In the genomic region with DNA sequence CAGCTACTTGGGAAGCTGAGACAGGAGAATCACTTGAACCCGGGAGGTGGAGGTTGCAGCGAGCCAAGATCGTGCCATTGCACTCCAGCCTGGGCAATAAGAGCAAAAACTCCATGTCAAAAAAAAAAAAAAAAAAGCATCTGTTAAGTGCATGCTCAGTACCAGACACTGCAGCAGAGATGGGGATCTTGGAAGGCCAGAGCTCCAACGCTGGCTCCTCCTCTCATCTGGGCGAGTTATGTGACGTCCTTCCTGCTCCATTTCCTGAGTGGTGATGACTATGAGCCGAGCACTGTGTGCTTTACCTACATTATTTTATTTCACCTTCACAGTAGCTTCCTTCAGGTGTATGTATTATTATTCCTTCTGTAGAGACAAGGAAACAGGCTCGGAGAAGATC, we compare ENCODE assay signal across 19 cellular contexts. TPM values are rescaled to one million over a fixed set of nuclear protein-coding genes. Genes with fewer than 3 reads are reported as not detected.
DNase-seq lines count a peak whose midpoint lies in the region; ATAC-seq, FAIRE-seq and TF ChIP-seq lines count a peak whose summit lies in the region.
"Had no signal": no experiment of that assay in that cellular context is flagged by ENCODE, and none has a peak within 500 bp of the region (broad histone marks: within the 10 kb centered on the region; RNA-seq: fewer than 3 reads in every experiment).

No MANE protein-coding gene starts in this region.

- no peak overlapping the region for H3K27ac ChIP-seq in breast epithelium
- no peak overlapping the region for H3K27ac ChIP-seq in K562 (ENCODE audit: extremely low read depth, low read depth, low read length)
- H3K27ac ChIP-seq in osteoblast (ENCODE audit: low read depth, low read length) = no peak overlapping the region
- H3K27ac ChIP-seq in CD8-positive, alpha-beta memory T cell (ENCODE audit: low read depth, low read length) = no peak overlapping the region
- H3K27ac ChIP-seq: KMS-11 had no signal

- no peak for TF ChIP-seq RAD21 in K562 (CRISPR knock-in tag; conservative IDR thresholded peaks at IDR 0.05 in 1 of 2, IDR thresholded peaks at IDR 0.05 in 1 of 2)

- no peak for TF ChIP-seq EP300 in K562 (IDR thresholded peaks at IDR 0.05; ENCODE audit: low read length)

- no peak for TF ChIP-seq POLR2A in breast epithelium (IDR thresholded peaks at IDR 0.05)
- TF ChIP-seq POLR2A in K562 (conservative IDR thresholded peaks at IDR 0.05) = no peak
- no peak for TF ChIP-seq POLR2A in GM12891 (IDR thresholded peaks at IDR 0.05; ENCODE audit: low read depth, low read length)

- no peaks in the 10 kb centered on the region for H3K9me3 Mint-ChIP-seq in MCF 10A (ENCODE audit: unreplicated experiment)
- no peaks in the 10 kb centered on the region for H3K9me3 Mint-ChIP-seq in CD8-positive, alpha-beta memory T cell
- H3K9me3 Mint-ChIP-seq: CD4-positive, alpha-beta memory T cell; IgD-negative memory B cell had no signal

- 82% methylated on average over 8 of the region's 8 CpGs for WGBS in K562 (ENCODE audit: insufficient coverage, low coverage, missing lambda C conversion rate)

- FAIRE-seq in HTR-8/SVneo (lab: Jason Lieb, UNC) (peak; percentile 72), K562 (lab: Jason Lieb, UNC) (peak; percentile 35), GM12891 (lab: Jason Lieb, UNC) (no peak)
- FAIRE-seq: GM18507 had no signal

- peaks cover 7% of the 10 kb centered on the region for H3K27me3 Mint-ChIP-seq in MCF 10A (ENCODE audit: insufficient read depth, unreplicated experiment)
- H3K27me3 Mint-ChIP-seq in CD8-positive, alpha-beta memory T cell = no peaks in the 10 kb centered on the region

- no peak overlapping the region for H3K4me2 ChIP-seq in K562 (ENCODE audit: insufficient read depth, low read length)
- no peak overlapping the region for H3K4me2 ChIP-seq in osteoblast (ENCODE audit: insufficient read depth, low read length)
- H3K4me2 ChIP-seq: KMS-11 had no signal

- no peak overlapping the region for H3K4me3 Mint-ChIP-seq in MCF 10A (ENCODE audit: unreplicated experiment)
- no peak overlapping the region for H3K4me3 Mint-ChIP-seq in CD8-positive, alpha-beta memory T cell
- H3K4me3 Mint-ChIP-seq: CD4-positive, alpha-beta memory T cell; IgD-negative memory B cell had no signal

- H3K4me1 Mint-ChIP-seq in MCF 10A (ENCODE audit: insufficient read depth, unreplicated experiment) = peaks cover 11% of the 10 kb centered on the region
- H3K4me1 Mint-ChIP-seq in CD8-positive, alpha-beta memory T cell = peaks cover 18 to 39% (median 28%) of the 10 kb centered on the region in 3 donors

- TSS peak; percentile 9 for BruUV-seq in MCF 10A (replicated peaks; lab: Mats Ljungman, UMichigan)
- BruUV-seq in K562 (replicated peaks; lab: Mats Ljungman, UMichigan) = no TSS peak

- H3K36me3 ChIP-seq in breast epithelium (no peaks in the 10 kb centered on the region), K562 (ENCODE audit: control insufficient read depth, insufficient read depth, low read length) (peaks cover 30% of the 10 kb centered on the region; the same call in 2 of the 3 replicates), osteoblast (ENCODE audit: insufficient read depth, low read length) (peaks cover 18% of the 10 kb centered on the region)
- H3K36me3 ChIP-seq in CD8-positive, alpha-beta memory T cell (ENCODE audit: insufficient read depth, low read length) = peaks cover 7% of the 10 kb centered on the region

- intact Hi-C loops in MCF 10A (cut with micrococcal nuclease) = no loop called here
- intact Hi-C loops in breast epithelium (cut with DNase I; ENCODE audit: low total_unique reads) = no loop called here
- intact Hi-C loops in K562 (cut with micrococcal nuclease) = no loop called here

- POLR2A ChIA-PET in MCF 10A (lab: Yijun Ruan, JAX) = interaction anchor here (1.1 to 2.7 kb wide), 3 partner anchors 14 to 65 kb away, joined by 3 to 11 read pairs (median 4); no protein-coding TSS in a partner anchor
- POLR2A ChIA-PET in K562 (lab: Yijun Ruan, JAX) = interaction anchor here (0.6 to 1.3 kb wide), 5 partner anchors 9 to 32 kb away, joined by 3 to 5 read pairs (median 3); no protein-coding TSS in a partner anchor
- POLR2A ChIA-PET in CD8-positive, alpha-beta memory T cell (lab: Charles Lee) = interaction anchor here (1.5 kb wide), 1 partner anchor 60 kb away, joined by 3 read pairs; a partner anchor contains a TSS

- CTCF ChIA-PET in MCF 10A (lab: Yijun Ruan, JAX) = interaction anchor here (0.6 to 5.8 kb wide), 6 partner anchors 9 to 534 kb away, joined by 3 to 146 read pairs (median 3); no protein-coding TSS in a partner anchor
- CTCF ChIA-PET in K562 (lab: Yijun Ruan, JAX; ENCODE audit: low intra/inter-chr PET ratio) = interaction anchor here (0.7 kb wide), 1 partner anchor 219 kb away, joined by 6 read pairs; no protein-coding TSS in a partner anchor
- CTCF ChIA-PET in CD8-positive, alpha-beta memory T cell (lab: Charles Lee) = no interaction called here

- H3K4me1 ChIP-seq in breast epithelium (no peaks in the 10 kb centered on the region), K562 (replicated peaks in 1 of 2; ENCODE audit: control insufficient read depth in 2 of 2, insufficient read depth in 2 of 2, low read length in 2 of 2) (peaks cover 24 to 37% of the 10 kb centered on the region in 2 experiments), osteoblast (ENCODE audit: insufficient read depth, low read length) (peaks cover 18% of the 10 kb centered on the region)
- H3K4me1 ChIP-seq in CD8-positive, alpha-beta memory T cell (ENCODE audit: insufficient read depth, low read length) = peaks cover 23% of the 10 kb centered on the region

- H3K27me3 ChIP-seq in breast epithelium = peaks cover 0 to 6% of the 10 kb centered on the region in 2 donors
- H3K27me3 ChIP-seq in K562 (ENCODE audit: control insufficient read depth in 2 of 2, insufficient read depth in 2 of 2, low read length in 2 of 2) = peaks cover 12 to 21% of the 10 kb centered on the region in 2 experiments; a peak in 4 of 5 replicates
- peaks cover 26% of the 10 kb centered on the region for H3K27me3 ChIP-seq in osteoblast (ENCODE audit: insufficient read depth, low read length)
- H3K27me3 ChIP-seq in CD8-positive, alpha-beta memory T cell (ENCODE audit: insufficient read depth, low read length, poor library complexity, severe bottlenecking) = peaks cover 6% of the 10 kb centered on the region

- H3K36me3 Mint-ChIP-seq in MCF 10A (ENCODE audit: insufficient read depth, unreplicated experiment) = peaks cover 13% of the 10 kb centered on the region
- peaks cover 0 to 44% (median 0%) of the 10 kb centered on the region in 3 donors for H3K36me3 Mint-ChIP-seq in CD8-positive, alpha-beta memory T cell

- H3K27ac Mint-ChIP-seq in MCF 10A (ENCODE audit: low read depth, unreplicated experiment) = no peak overlapping the region
- H3K27ac Mint-ChIP-seq in CD8-positive, alpha-beta memory T cell = peak overlapping the region in 3 of 8 donors; percentile 19 to 69 (median 59)

- DNase-seq in MCF 10A (ENCODE audit: unreplicated experiment) (no peak), breast epithelium (ENCODE audit: low spot score in 2 of 2) (no peak), HTR-8/SVneo (ENCODE audit: insufficient read length, low spot score) (no peak), K562 (ENCODE audit: extremely low read depth in 1 of 4, low spot score in 3 of 4) (no peak), osteoblast (ENCODE audit: insufficient read length, low spot score, missing footprints) (peak; percentile 26), GM12891 (ENCODE audit: insufficient read length, low spot score) (no peak), HCEC 1CT (no peak)
- DNase-seq in CD8-positive, alpha-beta memory T cell = no peak
- DNase-seq: ACHN; C1 segment of cervical spinal cord; CD4-positive, alpha-beta memory T cell; COR-L47; DMS53; GOT3 had no signal

- ATAC-seq in K562 = no peak
- ATAC-seq: HCT116 had no signal

- H3K79me2 ChIP-seq in K562 (ENCODE audit: control insufficient read depth, insufficient read depth, low read length) = no peaks in the 10 kb centered on the region
- H3K79me2 ChIP-seq in osteoblast (ENCODE audit: insufficient read depth, low read length) = no peaks in the 10 kb centered on the region

- H2AFZ ChIP-seq in K562 (ENCODE audit: low read depth, low read length) (no peak overlapping the region), osteoblast (ENCODE audit: low read length) (no peak overlapping the region)

- H3K9me3 ChIP-seq in breast epithelium (no peaks in the 10 kb centered on the region), K562 (replicated peaks; ENCODE audit: control insufficient read depth, insufficient read depth, low read depth, low read length) (no peaks in the 10 kb centered on the region), osteoblast (ENCODE audit: low read depth, low read length) (no peaks in the 10 kb centered on the region)
- no peaks in the 10 kb centered on the region for H3K9me3 ChIP-seq in CD8-positive, alpha-beta memory T cell (ENCODE audit: low read length)

- no peak for TF ChIP-seq CTCF in MCF 10A (IDR thresholded peaks at IDR 0.05; ENCODE audit: unreplicated experiment)
- no peak for TF ChIP-seq CTCF in breast epithelium (IDR thresholded peaks at IDR 0.05)
- no peak for TF ChIP-seq CTCF in K562 (IDR thresholded peaks at IDR 0.05 in 2 of 3, conservative IDR thresholded peaks at IDR 0.05 in 1 of 3; ENCODE audit: insufficient read depth in 2 of 3, low read depth in 1 of 3, low read length in 3 of 3)
- no peak for TF ChIP-seq CTCF in osteoblast (IDR thresholded peaks at IDR 0.05; ENCODE audit: extremely low read depth, low read depth, low read length)

- H3K4me3 ChIP-seq in breast epithelium = no peak overlapping the region
- H3K4me3 ChIP-seq in K562 = no peak overlapping the region
- no peak overlapping the region for H3K4me3 ChIP-seq in osteoblast (ENCODE audit: insufficient read depth, low read length)
- no peak overlapping the region for H3K4me3 ChIP-seq in CD8-positive, alpha-beta memory T cell (ENCODE audit: low read length)

- in situ Hi-C loops in K562 (cut with MboI) = no loop called here

- peaks cover 2% of the 10 kb centered on the region for H3K9me1 ChIP-seq in K562 (ENCODE audit: control insufficient read depth, insufficient read depth, low read length)

- H4K20me1 ChIP-seq in K562 (replicated peaks; ENCODE audit: control insufficient read depth, insufficient read depth, low read length) (peaks cover 18% of the 10 kb centered on the region), osteoblast (ENCODE audit: insufficient read depth, low read length) (no peaks in the 10 kb centered on the region)

- H3K9ac ChIP-seq in K562 (ENCODE audit: insufficient read depth in 1 of 2, low read depth in 2 of 2, low read length in 2 of 2) = no peak overlapping the region
- H3K9ac ChIP-seq: KMS-11 had no signal

RNA-seq across cellular contexts. Expression of a gene that starts 38.5 kb away (rescaled TPM):
- total RNA-seq in MCF 10A (2022) (not detected in 2 replicates), breast epithelium (under 1 TPM; 0.15 to 0.66 (median 0.16) TPM), K562 (2014; rRNA removed) (not detected in 2 replicates), K562 (2014; rRNA removed; fragmentation: Illumina TruSeq; extraction: Trizol) (not detected in 2 replicates), K562 (2015; rRNA removed; fragmentation: Illumina TruSeq; extraction: Trizol) (not detected in 2 replicates), K562 (2021) (0.07 TPM in 1 of 2 replicates, not detected in the other), osteoblast (not detected in 2 replicates)
- not detected in 2 replicates for total RNA-seq in K562 (2011; cell fraction: chromatin; rRNA removed; ENCODE audit: low replicate concordance)
- total RNA-seq in K562 (2011; cell fraction: nucleolus; rRNA removed) = not detected in 2 replicates
- 0.07 TPM in 1 of 2 replicates, not detected in the other for total RNA-seq in K562 (2011; cell fraction: nucleoplasm; rRNA removed)
- polyA plus RNA-seq in K562 (2011; rRNA removed) (not detected in 2 replicates), K562 (2014; fragmentation: Illumina TruSeq; extraction: Trizol) (not detected in 2 replicates), K562 (2014; fragmentation: Nextera tagmentation; extraction: Ambion mirVana) (not detected), K562 (2014; rRNA removed) (0.08 TPM in 1 of 2 replicates, not detected in the other)
- polyA plus RNA-seq in K562 (2011; cell fraction: cytosol; rRNA removed) = 0.03 TPM in 1 of 2 replicates, not detected in the other
- polyA plus RNA-seq in K562 (2011; cell fraction: nucleus; rRNA removed) = 0.04 and 0.11 TPM in 2 replicates
- 0.03 and 0.06 TPM in 2 replicates for polyA plus RNA-seq in K562 (2012)
- polyA minus RNA-seq in K562 (2011; rRNA and poly(A)+ RNA removed) = not detected in 2 replicates
- not detected in 2 replicates for polyA minus RNA-seq in K562 (2011; cell fraction: cytosol; rRNA and poly(A)+ RNA removed)
- 0.13 TPM in 1 of 2 replicates, not detected in the other for polyA minus RNA-seq in K562 (2011; cell fraction: nucleus; rRNA and poly(A)+ RNA removed)
- total RNA-seq in CD8-positive, alpha-beta memory T cell = not detected
- not detected for polyA plus RNA-seq in CD8-positive, alpha-beta memory T cell
- 0.12 TPM for polyA plus RNA-seq in GM12891 (2012; ENCODE audit: low read depth, missing spikeins)
- total RNA-seq: A172; CD4-positive, alpha-beta memory T cell had no signal
- polyA plus RNA-seq: CD4-positive, alpha-beta memory T cell; IgD-negative memory B cell had no signal

RNA-seq across cellular contexts. Expression of a gene that starts 59.6 kb away (rescaled TPM):
- total RNA-seq in MCF 10A (2022) (21.1 and 31.7 TPM in 2 replicates), breast epithelium (10 to 100 TPM; 41.0 to 63.3 (median 50.8) TPM), K562 (2014; rRNA removed) (7.5 and 10.5 TPM in 2 replicates), K562 (2014; rRNA removed; fragmentation: Illumina TruSeq; extraction: Trizol) (10.2 and 10.6 TPM in 2 replicates), K562 (2015; rRNA removed; fragmentation: Illumina TruSeq; extraction: Trizol) (14.3 and 16.8 TPM in 2 replicates), K562 (2021) (16.5 and 19.6 TPM in 2 replicates), osteoblast (39.8 and 46.7 TPM in 2 replicates)
- total RNA-seq in K562 (2011; cell fraction: chromatin; rRNA removed; ENCODE audit: low replicate concordance) = 25.8 and 29.0 TPM in 2 replicates
- total RNA-seq in K562 (2011; cell fraction: nucleolus; rRNA removed) = 10.8 and 12.8 TPM in 2 replicates
- 19.3 and 27.9 TPM in 2 replicates for total RNA-seq in K562 (2011; cell fraction: nucleoplasm; rRNA removed)
- polyA plus RNA-seq in K562 (2011; rRNA removed) (16.4 and 17.6 TPM in 2 replicates), K562 (2014; fragmentation: Illumina TruSeq; extraction: Trizol) (16.4 and 21.5 TPM in 2 replicates), K562 (2014; fragmentation: Nextera tagmentation; extraction: Ambion mirVana) (10 to 100 TPM in 1 of 2 experiments, 1 to 10 TPM in 1; 8.8 to 15.9 TPM), K562 (2014; rRNA removed) (12.2 and 14.8 TPM in 2 replicates)
- polyA plus RNA-seq in K562 (2011; cell fraction: cytosol; rRNA removed) = 22.4 and 24.3 TPM in 2 replicates
- 32.1 and 38.6 TPM in 2 replicates for polyA plus RNA-seq in K562 (2011; cell fraction: nucleus; rRNA removed)
- polyA plus RNA-seq in K562 (2012) = 13.4 and 16.5 TPM in 2 replicates
- polyA minus RNA-seq in K562 (2011; rRNA and poly(A)+ RNA removed) = 20.3 and 24.0 TPM in 2 replicates
- polyA minus RNA-seq in K562 (2011; cell fraction: cytosol; rRNA and poly(A)+ RNA removed) = 12.3 and 15.4 TPM in 2 replicates
- 9.2 and 15.8 TPM in 2 replicates for polyA minus RNA-seq in K562 (2011; cell fraction: nucleus; rRNA and poly(A)+ RNA removed)
- 10 to 100 TPM; 59.5 to 68.2 TPM for total RNA-seq in CD8-positive, alpha-beta memory T cell
- 84.3 TPM for polyA plus RNA-seq in CD8-positive, alpha-beta memory T cell
- polyA plus RNA-seq in GM12891 (2012; ENCODE audit: low read depth, missing spikeins) = 22.1 TPM
